In genomic region chr6:37006793-37007339, GRCh38 we compare ENCODE assay signal across 13 cellular contexts. TPM values are rescaled to one million over a fixed set of nuclear protein-coding genes. Genes with fewer than 3 reads are reported as not detected.
DNase-seq lines count a peak whose midpoint lies in the region; ATAC-seq and TF ChIP-seq lines count a peak whose summit lies in the region.
"Had no signal": no experiment of that assay in that cellular context is flagged by ENCODE, and none has a peak within 500 bp of the region (broad histone marks: within the 10 kb centered on the region; RNA-seq: fewer than 3 reads in every experiment).

No MANE protein-coding gene starts in this region.

- TF ChIP-seq POLR2A in tibial nerve (IDR thresholded peaks at IDR 0.05), result no peak

- no peak for ATAC-seq in activated CD8-positive, alpha-beta memory T cell treated with anti-CD3 and anti-CD28 coated beads, Interleukin-2, amount 10 ng/mL, durations not matched to agents 7 days and 5 days
- peak; percentile 48; the same call in 2 of the 3 replicates for ATAC-seq in SK-N-SH treated with all-trans-retinoic acid at 6 μM for 48 hours

- 65 to 73% methylated on average over 5 of the region's 5 CpGs for WGBS in tibial nerve, 2 donors

- peaks cover 2% of the 10 kb centered on the region for H3K27me3 Mint-ChIP-seq in activated CD8-positive, alpha-beta memory T cell treated with anti-CD3 and anti-CD28 coated beads, Interleukin-2, amount 10 ng/mL, durations not matched to agents 7 days and 5 days

- peaks cover 35% of the 10 kb centered on the region for H3K4me1 Mint-ChIP-seq in activated CD8-positive, alpha-beta memory T cell treated with anti-CD3 and anti-CD28 coated beads, Interleukin-2, amount 10 ng/mL, durations not matched to agents 7 days and 5 days

- peak overlapping the region; percentile 7 to 48 (median 36) for H3K4me3 ChIP-seq in tibial nerve

- no peak for TF ChIP-seq EP300 in tibial nerve (IDR thresholded peaks at IDR 0.05)

- TF ChIP-seq CTCF in tibial nerve (IDR thresholded peaks at IDR 0.05), result no peak

- peaks cover 7% of the 10 kb centered on the region for H3K36me3 Mint-ChIP-seq in activated CD8-positive, alpha-beta memory T cell treated with anti-CD3 and anti-CD28 coated beads, Interleukin-2, amount 10 ng/mL, durations not matched to agents 7 days and 5 days

- no peaks in the 10 kb centered on the region for H3K9me3 ChIP-seq in tibial nerve
- H3K9me3 ChIP-seq: adrenal gland had no signal

- CTCF ChIA-PET in activated CD8-positive, alpha-beta memory T cell treated with anti-CD3 and anti-CD28 coated beads, Interleukin-2, amount 10 ng/mL, durations not matched to agents 7 days and 5 days (lab: Charles Lee), result interaction anchor here (1.1 to 11.0 kb wide), 9 partner anchors 11 to 248 kb away, joined by 3 to 116 read pairs (median 4); partner anchors contain the start of gene C6orf89

- H3K27ac ChIP-seq in tibial nerve, result peak overlapping the region in 2 of 4 donors; percentile 36 to 40

- no peaks in the 10 kb centered on the region for H3K9me3 Mint-ChIP-seq in activated CD8-positive, alpha-beta memory T cell treated with anti-CD3 and anti-CD28 coated beads, Interleukin-2, amount 10 ng/mL, durations not matched to agents 7 days and 5 days (ENCODE audit: low read depth)

- in situ Hi-C loops in KBM-7 (cut with MboI; ENCODE audit: low pct_unique_long_range_greater_than_20kb, low sequenced_read_pairs), result loop anchor here (10.0 kb wide), 1 partner anchor 232 kb away; no protein-coding TSS in a partner anchor

- no peaks in the 10 kb centered on the region for H3K27me3 ChIP-seq in tibial nerve
- H3K27me3 ChIP-seq: adrenal gland had no signal

- no peaks in the 10 kb centered on the region for H3K4me1 ChIP-seq in tibial nerve
- H3K4me1 ChIP-seq: adrenal gland had no signal

- DNase-seq in activated CD8-positive, alpha-beta memory T cell treated with anti-CD3 and anti-CD28 coated beads, Interleukin-2, amount 10 ng/mL, durations not matched to agents 7 days and 5 days, result no peak
- no peak for DNase-seq in activated CD8-positive, alpha-beta memory T cell treated with anti-CD3 and anti-CD28 coated beads, Interleukin-2, amount 50 U/mL, for 4 hours
- DNase-seq in iris pigment epithelial cell (ENCODE audit: low read depth), result peak; percentile 16
- DNase-seq in tibial nerve (ENCODE audit: low spot score in 2 of 2), result no peak
- DNase-seq in DMS53 treated with DMSO at 0.1 percent for 48 hours (lab: John Stamatoyannopoulos, UW; ENCODE audit: unreplicated experiment), result no peak
- DNase-seq in cerebellum (ENCODE audit: low spot score), result no peak
- DNase-seq in KBM-7, result no peak
- DNase-seq: GOT3, NCI-H510A treated with DMSO at 0.1 percent for 48 hours had no signal

- H3K4me3 Mint-ChIP-seq in activated CD8-positive, alpha-beta memory T cell treated with anti-CD3 and anti-CD28 coated beads, Interleukin-2, amount 10 ng/mL, durations not matched to agents 7 days and 5 days, result peak overlapping the region; percentile 62

- H3K36me3 ChIP-seq in tibial nerve, result no peaks in the 10 kb centered on the region
- H3K36me3 ChIP-seq: adrenal gland had no signal

- peak overlapping the region; percentile 55 for H3K27ac Mint-ChIP-seq in activated CD8-positive, alpha-beta memory T cell treated with anti-CD3 and anti-CD28 coated beads, Interleukin-2, amount 10 ng/mL, durations not matched to agents 7 days and 5 days

TF ChIP-seq in SK-N-SH treated with all-trans-retinoic acid at 6 μM for 48 hours, 23 proteins besides CTCF, POLR2A, EP300 and RAD21 (continues in another document):
- TF ChIP-seq, protein P1, sequence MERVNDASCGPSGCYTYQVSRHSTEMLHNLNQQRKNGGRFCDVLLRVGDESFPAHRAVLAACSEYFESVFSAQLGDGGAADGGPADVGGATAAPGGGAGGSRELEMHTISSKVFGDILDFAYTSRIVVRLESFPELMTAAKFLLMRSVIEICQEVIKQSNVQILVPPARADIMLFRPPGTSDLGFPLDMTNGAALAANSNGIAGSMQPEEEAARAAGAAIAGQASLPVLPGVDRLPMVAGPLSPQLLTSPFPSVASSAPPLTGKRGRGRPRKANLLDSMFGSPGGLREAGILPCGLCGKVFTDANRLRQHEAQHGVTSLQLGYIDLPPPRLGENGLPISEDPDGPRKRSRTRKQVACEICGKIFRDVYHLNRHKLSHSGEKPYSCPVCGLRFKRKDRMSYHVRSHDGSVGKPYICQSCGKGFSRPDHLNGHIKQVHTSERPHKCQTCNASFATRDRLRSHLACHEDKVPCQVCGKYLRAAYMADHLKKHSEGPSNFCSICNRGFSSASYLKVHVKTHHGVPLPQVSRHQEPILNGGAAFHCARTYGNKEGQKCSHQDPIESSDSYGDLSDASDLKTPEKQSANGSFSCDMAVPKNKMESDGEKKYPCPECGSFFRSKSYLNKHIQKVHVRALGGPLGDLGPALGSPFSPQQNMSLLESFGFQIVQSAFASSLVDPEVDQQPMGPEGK (CRISPR knock-in tag; IDR thresholded peaks at IDR 0.05; ENCODE audit: borderline replicate concordance), result no peak
- no peak for TF ChIP-seq ZNF565 (CRISPR knock-in tag; conservative IDR thresholded peaks at IDR 0.05; ENCODE audit: low read depth)
- TF ChIP-seq, protein P2, sequence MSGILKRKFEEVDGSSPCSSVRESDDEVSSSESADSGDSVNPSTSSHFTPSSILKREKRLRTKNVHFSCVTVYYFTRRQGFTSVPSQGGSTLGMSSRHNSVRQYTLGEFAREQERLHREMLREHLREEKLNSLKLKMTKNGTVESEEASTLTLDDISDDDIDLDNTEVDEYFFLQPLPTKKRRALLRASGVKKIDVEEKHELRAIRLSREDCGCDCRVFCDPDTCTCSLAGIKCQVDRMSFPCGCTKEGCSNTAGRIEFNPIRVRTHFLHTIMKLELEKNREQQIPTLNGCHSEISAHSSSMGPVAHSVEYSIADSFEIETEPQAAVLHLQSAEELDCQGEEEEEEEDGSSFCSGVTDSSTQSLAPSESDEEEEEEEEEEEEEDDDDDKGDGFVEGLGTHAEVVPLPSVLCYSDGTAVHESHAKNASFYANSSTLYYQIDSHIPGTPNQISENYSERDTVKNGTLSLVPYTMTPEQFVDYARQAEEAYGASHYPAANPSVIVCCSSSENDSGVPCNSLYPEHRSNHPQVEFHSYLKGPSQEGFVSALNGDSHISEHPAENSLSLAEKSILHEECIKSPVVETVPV (CRISPR knock-in tag; IDR thresholded peaks at IDR 0.05), result no peak
- TF ChIP-seq ISL1 (CRISPR knock-in tag; IDR thresholded peaks at IDR 0.05), result no peak
- TF ChIP-seq ESRRG (CRISPR knock-in tag; IDR thresholded peaks at IDR 0.05), result no peak
- TF ChIP-seq ZNF8 (CRISPR knock-in tag; IDR thresholded peaks at IDR 0.05), result no peak
- no peak for TF ChIP-seq POU6F1 (CRISPR knock-in tag; IDR thresholded peaks at IDR 0.05; ENCODE audit: borderline replicate concordance, low read depth)
- no peak for TF ChIP-seq PPARA (CRISPR knock-in tag; IDR thresholded peaks at IDR 0.05; ENCODE audit: borderline replicate concordance)
- TF ChIP-seq ZNF70 (CRISPR knock-in tag; IDR thresholded peaks at IDR 0.05), result no peak
- no peak for TF ChIP-seq TSHZ2 (CRISPR knock-in tag; IDR thresholded peaks at IDR 0.05)
- no peak for TF ChIP-seq ZC3H10 (CRISPR knock-in tag; IDR thresholded peaks at IDR 0.05)
- no peak for TF ChIP-seq ZFP30 (CRISPR knock-in tag; IDR thresholded peaks at IDR 0.05)

RNA-seq across cellular contexts. Expression of gene FGD2, which starts 1.4 kb away (rescaled TPM):
- total RNA-seq in activated CD8-positive, alpha-beta memory T cell treated with anti-CD3 and anti-CD28 coated beads, Interleukin-2, amount 10 ng/mL, durations not matched to agents 7 days and 5 days, result 10 to 100 TPM; 15.6 to 26.3 TPM
- total RNA-seq in tibial nerve, result 100 to 1,000 TPM in 1 of 4 donors, 10 to 100 TPM in 3; 40.9 to 182 (median 48.5) TPM
- 3.1 TPM for total RNA-seq in cerebellum
- total RNA-seq: fibroblast of villous mesenchyme had no signal

RNA-seq across cellular contexts. Expression of gene MTCH1, which starts 20.9 kb away (rescaled TPM):
- 100 to 1,000 TPM; 125 to 167 TPM for total RNA-seq in activated CD8-positive, alpha-beta memory T cell treated with anti-CD3 and anti-CD28 coated beads, Interleukin-2, amount 10 ng/mL, durations not matched to agents 7 days and 5 days
- total RNA-seq in tibial nerve, result 100 to 1,000 TPM; 277 to 347 (median 301) TPM
- 93.0 TPM for total RNA-seq in cerebellum

RNA-seq across cellular contexts. Expression of gene PI16, which starts 52.3 kb away (rescaled TPM):
- total RNA-seq in activated CD8-positive, alpha-beta memory T cell treated with anti-CD3 and anti-CD28 coated beads, Interleukin-2, amount 10 ng/mL, durations not matched to agents 7 days and 5 days, result 1 to 10 TPM in 1 of 2 experiments, under 1 TPM in 1; 0.37 to 2.0 TPM
- total RNA-seq in tibial nerve, result 10 to 100 TPM; 17.4 to 70.2 (median 46.2) TPM
- 0.73 TPM for total RNA-seq in cerebellum
- total RNA-seq: HT-29 had no signal

Comparison
In these comparisons a context has a peak if more than half of its experiments do, and no peak if none do; other contexts are left out.
1. RNA of gene PI16, which starts 52.3 kb away (total RNA-seq): 17.4 to 70.2 TPM in tibial nerve; 0.37 to 2.0 TPM in activated CD8-positive, alpha-beta memory T cell treated with anti-CD3 and anti-CD28 coated beads, Interleukin-2, amount 10 ng/mL, durations not matched to agents 7 days and 5 days and 0.73 TPM in cerebellum (single experiment); every median in the first group is over 4 times any median in the second.